Comparison of ENCODE assay signal across 1 cellular context in genomic region chr6:27247133-27247836, GRCh38.
TF ChIP-seq lines count a peak whose summit lies in the region.

Gene PRSS16, plus strand, starts transcription at chr6:27247701. Its CDS starts 37 bp downstream, at chr6:27247738.

TF ChIP-seq in K562, 482 proteins besides CTCF, POLR2A, EP300 and RAD21 (continued from another document):
- TF ChIP-seq ZNF512 (tag; IDR thresholded peaks at IDR 0.05) = peak; percentile 58; the same call in 1 of the 2 replicates
- TF ChIP-seq MEIS2 (IDR thresholded peaks at IDR 0.05; ENCODE audit: partially characterized antibody) = peak; percentile 99
- TF ChIP-seq ESRRA (IDR thresholded peaks at IDR 0.05; ENCODE audit: borderline replicate concordance, low read depth) = 0 out of 2 replicates have a peak, but pooled peaks have one; percentile 18
- TF ChIP-seq HDGF (IDR thresholded peaks at IDR 0.05) = no peak; the same call in 1 of the 2 replicates
- TF ChIP-seq TBL1XR1 (IDR thresholded peaks at IDR 0.05; ENCODE audit: low read length in 2 of 2) = 0 out of 4 replicates have a peak, but pooled peaks of 1 of the 2 experiments have one; percentile 15
- peak; percentile 84 for TF ChIP-seq CBFA2T3 (IDR thresholded peaks at IDR 0.05)
- peak; percentile 76; the same call in 1 of the 2 replicates for TF ChIP-seq LARP7 (IDR thresholded peaks at IDR 0.05)
- 0 out of 2 replicates have a peak, but pooled peaks have one; percentile 33 for TF ChIP-seq ZC3H8 (IDR thresholded peaks at IDR 0.05)
- TF ChIP-seq ZBTB12 (CRISPR knock-in tag; IDR thresholded peaks at IDR 0.05) = no peak
- TF ChIP-seq C11orf30 (IDR thresholded peaks at IDR 0.05; ENCODE audit: low read depth) = peak; percentile 35; the same call in 1 of the 2 replicates
- TF ChIP-seq PBX2 (CRISPR knock-in tag; IDR thresholded peaks at IDR 0.05; ENCODE audit: low read depth) = 0 out of 2 replicates have a peak, but pooled peaks have one; percentile 35
- peak; percentile 95 for TF ChIP-seq PBX2 (tag; conservative IDR thresholded peaks at IDR 0.05; ENCODE audit: low read depth)
- TF ChIP-seq JUND (IDR thresholded peaks at IDR 0.05; ENCODE audit: borderline replicate concordance, low read depth, low read length) = no peak
- peak; percentile 34; the same call in 1 of the 3 replicates for TF ChIP-seq JUND (tag; IDR thresholded peaks at IDR 0.05; ENCODE audit: borderline replicate concordance, low read depth, low read length)
- peak in 1 of 2 experiments; percentile 30; a peak in 1 of 4 replicates for TF ChIP-seq TRIM24 (IDR thresholded peaks at IDR 0.05)
- TF ChIP-seq MTA2 (IDR thresholded peaks at IDR 0.05; ENCODE audit: low read depth) = peak; percentile 44
- TF ChIP-seq ZFP36 (IDR thresholded peaks at IDR 0.05; ENCODE audit: low read depth, low read length, partially characterized antibody) = no peak
- no peak for TF ChIP-seq PREB (CRISPR knock-in tag; IDR thresholded peaks at IDR 0.05)
- TF ChIP-seq XRCC3 (IDR thresholded peaks at IDR 0.05) = no peak
- no peak for TF ChIP-seq SLC30A9 (CRISPR knock-in tag; IDR thresholded peaks at IDR 0.05)
- peak; percentile 80 for TF ChIP-seq ZNF121 (CRISPR knock-in tag; conservative IDR thresholded peaks at IDR 0.05)
- peak; percentile 60 to 67 for TF ChIP-seq KDM1A (IDR thresholded peaks at IDR 0.05)
- no peak for TF ChIP-seq RBM22 (IDR thresholded peaks at IDR 0.05; ENCODE audit: low read depth, low read length, poor library complexity, severe bottlenecking)
- TF ChIP-seq ZNF561 (CRISPR knock-in tag; conservative IDR thresholded peaks at IDR 0.05) = no peak
- TF ChIP-seq PML (IDR thresholded peaks at IDR 0.05; ENCODE audit: low read length) = peak; percentile 64; the same call in 1 of the 2 replicates
- peak; percentile 63; the same call in 1 of the 2 replicates for TF ChIP-seq POLR2AphosphoS5 (IDR thresholded peaks at IDR 0.05; ENCODE audit: control insufficient read depth, insufficient read depth, low read depth, low read length)
- 0 out of 2 replicates have a peak, but pooled peaks have one; percentile 45 for TF ChIP-seq STAT6 (CRISPR knock-in tag; IDR thresholded peaks at IDR 0.05)
- TF ChIP-seq RCOR1 (IDR thresholded peaks at IDR 0.05; ENCODE audit: borderline replicate concordance in 1 of 2, low read depth in 2 of 2, low read length in 2 of 2) = peak in 1 of 2 experiments; percentile 79; a peak in 1 of 4 replicates
- peak; percentile 61; the same call in 1 of the 2 replicates for TF ChIP-seq HDAC2 (IDR thresholded peaks at IDR 0.05)
- peak in 1 of 2 experiments; percentile 28; a peak in 1 of 4 replicates for TF ChIP-seq MAZ (CRISPR knock-in tag; conservative IDR thresholded peaks at IDR 0.05 in 1 of 2, IDR thresholded peaks at IDR 0.05 in 1 of 2)
- TF ChIP-seq LEF1 (IDR thresholded peaks at IDR 0.05) = peak; percentile 72
- TF ChIP-seq STAT5A (IDR thresholded peaks at IDR 0.05; ENCODE audit: borderline replicate concordance, low read length) = peak; percentile 40; the same call in 1 of the 2 replicates
- 0 out of 4 replicates have a peak, but pooled peaks of 1 of the 2 experiments have one; percentile 11 for TF ChIP-seq NRF1 (conservative IDR thresholded peaks at IDR 0.05 in 1 of 2, IDR thresholded peaks at IDR 0.05 in 1 of 2)
- TF ChIP-seq DMBX1 (CRISPR knock-in tag; IDR thresholded peaks at IDR 0.05; ENCODE audit: borderline replicate concordance) = peak; percentile 70; the same call in 1 of the 2 replicates
- no peak for TF ChIP-seq MNT (conservative IDR thresholded peaks at IDR 0.05)
